ENCODE assay signal across 23 cellular contexts in genomic region chr9:134169724-134170401, GRCh38. TPM values are rescaled to one million over a fixed set of nuclear protein-coding genes. Genes with fewer than 3 reads are reported as not detected.
A peak's percentile ranks its signal among the peaks of the same experiment; 100 is the strongest.
DNase-seq lines count a peak whose midpoint lies in the region; ATAC-seq, FAIRE-seq and TF ChIP-seq lines count a peak whose summit lies in the region.
"Had no signal": no experiment of that assay in that cellular context is flagged by ENCODE, and none has a peak within 500 bp of the region (broad histone marks: within the 10 kb centered on the region; RNA-seq: fewer than 3 reads in every experiment).

No MANE protein-coding gene starts in this region.

- peak overlapping the region; percentile 45; the same call in 1 of the 2 replicates for H3K27ac ChIP-seq in BLaER1
- H3K27ac ChIP-seq in RWPE1 = peak overlapping the region; percentile 21
- H3K27ac ChIP-seq in HepG2 (ENCODE audit: extremely low read length, insufficient read depth, low read length) = peak overlapping the region; percentile 31
- peak overlapping the region; percentile 23 for H3K27ac ChIP-seq in psoas muscle

- TF ChIP-seq EP300 in HepG2 (IDR thresholded peaks at IDR 0.05; ENCODE audit: low read depth in 2 of 2, low read length in 2 of 2) = no peak
- TF ChIP-seq EP300 in HepG2 (CRISPR knock-in tag; IDR thresholded peaks at IDR 0.05; ENCODE audit: borderline replicate concordance) = no peak

- no peak for TF ChIP-seq POLR2A in HepG2 (IDR thresholded peaks at IDR 0.05; ENCODE audit: insufficient read depth in 1 of 2, low read depth in 2 of 2, low read length in 2 of 2)

- H3K36me3 ChIP-seq in BLaER1 (peaks cover 14% of the 10 kb centered on the region; the same call in 1 of the 2 replicates), HepG2 (replicated peaks in 1 of 2; ENCODE audit: control insufficient read depth in 1 of 2, insufficient read depth in 2 of 2, low read length in 2 of 2) (no peaks in the 10 kb centered on the region), psoas muscle (ENCODE audit: insufficient read depth in 1 of 2, low read depth in 1 of 2) (no peaks in the 10 kb centered on the region)
- H3K36me3 ChIP-seq: BE2C, MG63 had no signal

- H3K4me2 ChIP-seq in BLaER1 = no peak overlapping the region; the same call in 1 of the 2 replicates
- H3K4me2 ChIP-seq in HepG2 (ENCODE audit: low read depth, low read length) = no peak overlapping the region

- no peaks in the 10 kb centered on the region for H3K27me3 ChIP-seq in BLaER1
- H3K27me3 ChIP-seq in HepG2 (ENCODE audit: control insufficient read depth in 1 of 2, insufficient read depth in 2 of 2, low read length in 2 of 2) = peaks cover 0 to 31% of the 10 kb centered on the region in 2 experiments; a peak in 4 of 5 replicates
- H3K27me3 ChIP-seq in psoas muscle (ENCODE audit: insufficient read depth in 3 of 3, low read length in 2 of 3) = no peaks in the 10 kb centered on the region
- H3K27me3 ChIP-seq: BE2C, MG63 had no signal

- no peaks in the 10 kb centered on the region for H3K79me2 ChIP-seq in HepG2 (ENCODE audit: insufficient read depth, low read length)

- no peaks in the 10 kb centered on the region for H4K20me1 ChIP-seq in BLaER1
- no peaks in the 10 kb centered on the region for H4K20me1 ChIP-seq in HepG2 (ENCODE audit: insufficient read depth, low read length)

- no peak overlapping the region for H2AFZ ChIP-seq in HepG2 (ENCODE audit: low read length)

- TF ChIP-seq RAD21 in HepG2 (CRISPR knock-in tag; IDR thresholded peaks at IDR 0.05) = no peak

- POLR2A ChIA-PET in RWPE1 (lab: Yijun Ruan, JAX; ENCODE audit: low non-redundant PET) = no interaction called here
- POLR2A ChIA-PET in HepG2 (lab: Yijun Ruan, JAX) = interaction anchor here (0.7 to 3.6 kb wide), 5 partner anchors 157 to 273 kb away, joined by 3 to 13 read pairs (median 4); no protein-coding TSS in a partner anchor

- in situ Hi-C loops in HepG2 (cut with HindIII; ENCODE audit: extremely low pct_ligation_motif_present, low pct_unique_long_range_greater_than_20kb) = loop anchor here (5.0 to 10.0 kb wide), 2 partner anchors 155 to 272 kb away; partner anchors contain the start of gene RXRA

- peak overlapping the region; percentile 46; the same call in 1 of the 2 replicates for H3K9ac ChIP-seq in BLaER1
- H3K9ac ChIP-seq in HepG2 (ENCODE audit: insufficient read depth, low read depth, low read length) = peak overlapping the region; percentile 34

- peaks cover 6% of the 10 kb centered on the region; the same call in 1 of the 2 replicates for H3K9me3 ChIP-seq in BLaER1
- H3K9me3 ChIP-seq in HepG2 (ENCODE audit: low read length) = no peaks in the 10 kb centered on the region
- H3K9me3 ChIP-seq in psoas muscle = no peaks in the 10 kb centered on the region
- H3K9me3 ChIP-seq: BE2C, MG63 had no signal

- CTCF ChIA-PET in RWPE1 (lab: Yijun Ruan, JAX) (interaction anchor here (0.5 to 4.0 kb wide), 34 partner anchors 10 to 623 kb away, joined by 3 to 65 read pairs (median 6); no protein-coding TSS in a partner anchor), HepG2 (lab: Yijun Ruan, JAX; ENCODE audit: low intra/inter-chr PET ratio, low total read pairs) (interaction anchor here (1.7 to 2.5 kb wide), 2 partner anchors 48 to 273 kb away, joined by 7 to 26 read pairs; no protein-coding TSS in a partner anchor)

- TF ChIP-seq CTCF in RWPE1 (conservative IDR thresholded peaks at IDR 0.05; ENCODE audit: low read depth) (no peak), HepG2 (CRISPR knock-in tag; IDR thresholded peaks at IDR 0.05) (0 out of 2 replicates have a peak, but pooled peaks have one; percentile 4), psoas muscle (IDR thresholded peaks at IDR 0.05) (no peak)

- intact Hi-C loops in HepG2 (cut with micrococcal nuclease; ENCODE audit: unreplicated experiment) (loop anchor here (1.0 to 10.0 kb wide), 7 partner anchors 47 to 1078 kb away; partner anchors contain the start of gene RXRA), psoas muscle (cut with DNase I) (loop anchor here (2.0 to 10.0 kb wide), 6 partner anchors 47 to 575 kb away; partner anchors contain the start of gene RXRA (in 1 of the 2))

- DNase-seq in RWPE1 (ENCODE audit: low spot score) (no peak), HepG2 (ENCODE audit: low spot score) (no peak), psoas muscle (peak in 1 of 2 donors; percentile 59), medulla oblongata (ENCODE audit: extremely low spot score) (no peak)
- DNase-seq: BE2C, Calu3, DMS53, Kasumi-1, MG63, NCI-H1092 treated with DMSO at 0.1 percent for 48 hours, NCI-H146, NCI-H2081, NCI-H446 treated with DMSO at 0.1 percent for 48 hours, NCI-H69 had no signal

- WGBS in HepG2 (ENCODE audit: low lambda C conversion rate) = 1% methylated on average over 10 of the region's 24 CpGs
- WGBS in psoas muscle, 3 donors = 74 to 83% (median 82%) methylated on average over 23 to 24 of the region's 24 CpGs

- no peak for FAIRE-seq in HepG2 (lab: Jason Lieb, UNC)
- FAIRE-seq: A204.1 had no signal

- no peak; the same call in none of the 3 replicates for ATAC-seq in HepG2
- ATAC-seq in psoas muscle = no peak
- no peak for ATAC-seq in GM18909 (IDR thresholded peaks at IDR 0.05; ENCODE audit: poor library complexity, unreplicated experiment)
- no peak for ATAC-seq in HG02588 (IDR thresholded peaks at IDR 0.05; ENCODE audit: unreplicated experiment)
- ATAC-seq: Panc1, Right ventricle myocardium inferior had no signal

- H3K4me3 ChIP-seq in BLaER1 (no peak overlapping the region), HepG2 (replicated peaks in 1 of 3; ENCODE audit: insufficient read depth in 1 of 3, low read depth in 2 of 3, low read length in 3 of 3) (peak overlapping the region in 2 of 3 experiments; percentile 40 to 47; a peak in 4 of 6 replicates), psoas muscle (no peak overlapping the region)
- H3K4me3 ChIP-seq: MG63 had no signal

- BruUV-seq in HepG2 (replicated peaks; lab: Mats Ljungman, UMichigan) = no TSS peak

- H3K4me1 ChIP-seq in BLaER1 = no peaks in the 10 kb centered on the region
- H3K4me1 ChIP-seq in HepG2 (ENCODE audit: insufficient read depth, low read length) = peaks cover 11% of the 10 kb centered on the region
- H3K4me1 ChIP-seq in psoas muscle = no peaks in the 10 kb centered on the region

TF ChIP-seq in HepG2, 621 proteins besides CTCF, POLR2A, EP300 and RAD21 (continues in another document):
- peak; percentile 19; the same call in 1 of the 2 replicates for TF ChIP-seq ELF3 (CRISPR knock-in tag; IDR thresholded peaks at IDR 0.05)

RNA-seq across cellular contexts. Expression of gene RNU6ATAC, which starts 5.5 kb away (rescaled TPM):
- total RNA-seq in HepG2 (2016; rRNA removed; fragmentation: Illumina TruSeq; extraction: Trizol) (894 TPM in 1 of 2 replicates, not detected in the other), psoas muscle (100 to 1,000 TPM in 2 of 4 donors, 10 to 100 TPM in 2; 13.1 to 120 (median 74.0) TPM)
- total RNA-seq in HepG2 (2016; cell fraction: cytosol; rRNA removed; fragmentation: Illumina TruSeq; extraction: Trizol; ENCODE audit: low read depth) = 12,614 and 12,724 TPM in 2 replicates
- 82.4 and 810 TPM in 2 replicates for total RNA-seq in HepG2 (2016; cell fraction: insoluble cytoplasmic fraction; rRNA removed; fragmentation: Illumina TruSeq; extraction: Trizol)
- 600 and 628 TPM in 2 replicates for total RNA-seq in HepG2 (2016; cell fraction: membrane; rRNA removed; fragmentation: Illumina TruSeq; extraction: Trizol)
- 1,443 and 1,712 TPM in 2 replicates for total RNA-seq in HepG2 (2016; cell fraction: nucleus; rRNA removed; fragmentation: Illumina TruSeq; extraction: Trizol)
- polyA plus RNA-seq in HepG2 (2011; rRNA removed) (not detected in 2 replicates), psoas muscle (not detected)
- polyA plus RNA-seq in HepG2 (2011; cell fraction: cytosol; rRNA removed) = not detected in 2 replicates
- polyA plus RNA-seq in HepG2 (2011; cell fraction: nucleus; rRNA removed) = not detected in 2 replicates
- not detected in 2 replicates for polyA plus RNA-seq in HepG2 (2012)
- 76.0 TPM in 1 of 2 replicates, not detected in the other for polyA plus RNA-seq in HepG2 (2016; cell fraction: cytosol; fragmentation: Illumina TruSeq; extraction: Trizol; ENCODE audit: low read depth)
- polyA plus RNA-seq in HepG2 (2016; cell fraction: insoluble cytoplasmic fraction; fragmentation: Illumina TruSeq; extraction: Trizol; ENCODE audit: low read depth) = not detected in 2 replicates
- polyA plus RNA-seq in HepG2 (2016; cell fraction: membrane; fragmentation: Illumina TruSeq; extraction: Trizol; ENCODE audit: low read depth) = not detected in 2 replicates
- polyA plus RNA-seq in HepG2 (2016; cell fraction: nucleus; fragmentation: Illumina TruSeq; extraction: Trizol; ENCODE audit: insufficient read depth, low read depth) = not detected in 2 replicates
- under 0.01 TPM in 2 replicates for polyA minus RNA-seq in HepG2 (2011; rRNA and poly(A)+ RNA removed; ENCODE audit: low replicate concordance)
- 1,413 and 1,463 TPM in 2 replicates for polyA minus RNA-seq in HepG2 (2011; cell fraction: cytosol; rRNA and poly(A)+ RNA removed)
- under 0.01 TPM in 1 of 2 replicates, not detected in the other for polyA minus RNA-seq in HepG2 (2011; cell fraction: nucleus; rRNA and poly(A)+ RNA removed)
- total RNA-seq: HT1080 had no signal
- polyA plus RNA-seq: CD4-positive, alpha-beta memory T cell; IgD-negative memory B cell had no signal

RNA-seq across cellular contexts. Expression of gene WDR5, which starts 34.0 kb away (rescaled TPM):
- 31.6 and 34.3 TPM in 2 replicates for total RNA-seq in HepG2 (2016; rRNA removed; fragmentation: Illumina TruSeq; extraction: Trizol)
- total RNA-seq in HepG2 (2016; cell fraction: cytosol; rRNA removed; fragmentation: Illumina TruSeq; extraction: Trizol; ENCODE audit: low read depth) = 25.8 and 28.6 TPM in 2 replicates
- total RNA-seq in HepG2 (2016; cell fraction: insoluble cytoplasmic fraction; rRNA removed; fragmentation: Illumina TruSeq; extraction: Trizol) = 24.3 and 33.8 TPM in 2 replicates
- 46.4 and 51.5 TPM in 2 replicates for total RNA-seq in HepG2 (2016; cell fraction: membrane; rRNA removed; fragmentation: Illumina TruSeq; extraction: Trizol)
- total RNA-seq in HepG2 (2016; cell fraction: nucleus; rRNA removed; fragmentation: Illumina TruSeq; extraction: Trizol) = 25.3 and 27.9 TPM in 2 replicates
- polyA plus RNA-seq in HepG2 (2011; rRNA removed) = 34.3 and 39.8 TPM in 2 replicates
- polyA plus RNA-seq in HepG2 (2011; cell fraction: cytosol; rRNA removed) = 37.7 and 41.2 TPM in 2 replicates
- 91.6 and 97.0 TPM in 2 replicates for polyA plus RNA-seq in HepG2 (2011; cell fraction: nucleus; rRNA removed)
- 39.5 and 43.5 TPM in 2 replicates for polyA plus RNA-seq in HepG2 (2012)
- polyA plus RNA-seq in HepG2 (2016; cell fraction: cytosol; fragmentation: Illumina TruSeq; extraction: Trizol; ENCODE audit: low read depth) = 48.0 and 58.0 TPM in 2 replicates
- polyA plus RNA-seq in HepG2 (2016; cell fraction: insoluble cytoplasmic fraction; fragmentation: Illumina TruSeq; extraction: Trizol; ENCODE audit: low read depth) = 39.5 and 47.9 TPM in 2 replicates
- polyA plus RNA-seq in HepG2 (2016; cell fraction: membrane; fragmentation: Illumina TruSeq; extraction: Trizol; ENCODE audit: low read depth) = 63.7 TPM in 2 replicates
- polyA plus RNA-seq in HepG2 (2016; cell fraction: nucleus; fragmentation: Illumina TruSeq; extraction: Trizol; ENCODE audit: insufficient read depth, low read depth) = 58.1 and 61.1 TPM in 2 replicates
- polyA minus RNA-seq in HepG2 (2011; rRNA and poly(A)+ RNA removed; ENCODE audit: low replicate concordance) = 23.7 and 57.9 TPM in 2 replicates
- 18.7 and 21.8 TPM in 2 replicates for polyA minus RNA-seq in HepG2 (2011; cell fraction: cytosol; rRNA and poly(A)+ RNA removed)
- polyA minus RNA-seq in HepG2 (2011; cell fraction: nucleus; rRNA and poly(A)+ RNA removed) = 35.8 and 44.5 TPM in 2 replicates
- total RNA-seq in psoas muscle = 10 to 100 TPM; 21.4 to 34.1 (median 29.6) TPM
- polyA plus RNA-seq in psoas muscle = 10 to 100 TPM; 23.2 to 52.0 (median 49.5) TPM

Comparison
In these comparisons a context has a peak if more than half of its experiments do, and no peak if none do; other contexts are left out.
1. H3K4me3 ChIP-seq: peak in HepG2 (2 of 3); none in BLaER1 (single experiment) and psoas muscle (single experiment).
2. Peak in every context shown above with its lines, with median percentiles within 50 percentile points of each other: H3K27ac ChIP-seq.